8 cellular contexts compared by ENCODE assay signal in genomic region chrX:149940015-149940716, GRCh38. TPM values are rescaled to one million over a fixed set of nuclear protein-coding genes. Genes with fewer than 3 reads are reported as not detected.
DNase-seq lines count a peak whose midpoint lies in the region; ATAC-seq and FAIRE-seq lines count a peak whose summit lies in the region.

No MANE protein-coding gene starts in this region.

- no peaks in the 10 kb centered on the region for H3K36me3 ChIP-seq in KOPT-K1 (ENCODE audit: insufficient read depth, low read length)

- ATAC-seq in GM21825 (IDR thresholded peaks at IDR 0.05; ENCODE audit: unreplicated experiment) (peak; percentile 47), naive B cell (ENCODE audit: low read depth in 2 of 2) (peak; percentile 38 to 43)
- ATAC-seq in stimulated activated effector memory CD8-positive, alpha-beta T cell treated with anti-CD3 and anti-CD28 coated beads, Interleukin-12 subunit alpha, Interleukin-12 subunit beta, amount 100 ng/mL, for 72 hours, result peak; percentile 64

- H3K4me1 Mint-ChIP-seq in activated T-helper 1 cell treated with anti-CD3 and anti-CD28 coated beads, Interleukin-12 subunit alpha, Interleukin-12 subunit beta, Interleukin-2, Interleukin-4 antibody, amounts not matched to agents 30 ng/mL and 10 ng/mL and 1 ng/mL, durations not matched to agents 14 hours and 24 hours and 36 hours (ENCODE audit: low read depth), result no peaks in the 10 kb centered on the region
- peaks cover 5 to 12% (median 10%) of the 10 kb centered on the region in 3 donors for H3K4me1 Mint-ChIP-seq in naive B cell
- H3K4me1 Mint-ChIP-seq in stimulated activated effector memory CD8-positive, alpha-beta T cell treated with anti-CD3 and anti-CD28 coated beads, Interleukin-12 subunit alpha, Interleukin-12 subunit beta, amount 100 ng/mL, for 72 hours, result no peaks in the 10 kb centered on the region

- peak overlapping the region; percentile 84 for H3K27ac Mint-ChIP-seq in activated T-helper 1 cell treated with anti-CD3 and anti-CD28 coated beads, Interleukin-12 subunit alpha, Interleukin-12 subunit beta, Interleukin-2, Interleukin-4 antibody, amounts not matched to agents 30 ng/mL and 10 ng/mL and 1 ng/mL, durations not matched to agents 14 hours and 24 hours and 36 hours
- H3K27ac Mint-ChIP-seq in naive B cell, result peak overlapping the region; percentile 88 to 98 (median 97)
- peak overlapping the region; percentile 88 for H3K27ac Mint-ChIP-seq in stimulated activated effector memory CD8-positive, alpha-beta T cell treated with anti-CD3 and anti-CD28 coated beads, Interleukin-12 subunit alpha, Interleukin-12 subunit beta, amount 100 ng/mL, for 72 hours

- H3K36me3 Mint-ChIP-seq in activated T-helper 1 cell treated with anti-CD3 and anti-CD28 coated beads, Interleukin-12 subunit alpha, Interleukin-12 subunit beta, Interleukin-2, Interleukin-4 antibody, amounts not matched to agents 30 ng/mL and 10 ng/mL and 1 ng/mL, durations not matched to agents 14 hours and 24 hours and 36 hours (ENCODE audit: low read depth), result peaks cover 6% of the 10 kb centered on the region
- H3K36me3 Mint-ChIP-seq in naive B cell, result no peaks in the 10 kb centered on the region
- peaks cover 23% of the 10 kb centered on the region for H3K36me3 Mint-ChIP-seq in stimulated activated effector memory CD8-positive, alpha-beta T cell treated with anti-CD3 and anti-CD28 coated beads, Interleukin-12 subunit alpha, Interleukin-12 subunit beta, amount 100 ng/mL, for 72 hours

- H3K27ac ChIP-seq in KOPT-K1 (ENCODE audit: low read depth, low read length, poor library complexity, severe bottlenecking), result peak overlapping the region; percentile 94

- intact Hi-C loops in activated T-helper 1 cell treated with anti-CD3 and anti-CD28 coated beads, Interleukin-12 subunit alpha, Interleukin-12 subunit beta, Interleukin-2, Interleukin-4 antibody, amounts not matched to agents 30 ng/mL and 10 ng/mL and 1 ng/mL, durations not matched to agents 14 hours and 24 hours and 36 hours (cut with micrococcal nuclease), result loop anchor here (10.0 kb wide), 3 partner anchors 545 to 1045 kb away; partner anchors contain the start of gene HMGB3

- no peaks in the 10 kb centered on the region for H3K9me3 Mint-ChIP-seq in activated T-helper 1 cell treated with anti-CD3 and anti-CD28 coated beads, Interleukin-12 subunit alpha, Interleukin-12 subunit beta, Interleukin-2, Interleukin-4 antibody, amounts not matched to agents 30 ng/mL and 10 ng/mL and 1 ng/mL, durations not matched to agents 14 hours and 24 hours and 36 hours
- no peaks in the 10 kb centered on the region for H3K9me3 Mint-ChIP-seq in naive B cell
- no peaks in the 10 kb centered on the region for H3K9me3 Mint-ChIP-seq in stimulated activated effector memory CD8-positive, alpha-beta T cell treated with anti-CD3 and anti-CD28 coated beads, Interleukin-12 subunit alpha, Interleukin-12 subunit beta, amount 100 ng/mL, for 72 hours

- no peaks in the 10 kb centered on the region for H3K9me3 ChIP-seq in KOPT-K1 (ENCODE audit: insufficient read depth, low read length, poor library complexity, severe bottlenecking)

- DNase-seq in EH (ENCODE audit: low read depth), result peak; percentile 98
- peak; percentile 93 for DNase-seq in RCC 7860 (ENCODE audit: low spot score)
- peak; percentile 86 for DNase-seq in activated T-helper 1 cell treated with anti-CD3 and anti-CD28 coated beads, Interleukin-12 subunit alpha, Interleukin-12 subunit beta, Interleukin-2, Interleukin-4 antibody, amounts not matched to agents 30 ng/mL and 10 ng/mL and 1 ng/mL, durations not matched to agents 14 hours and 24 hours and 36 hours (ENCODE audit: low spot score)
- peak; percentile 99 for DNase-seq in fibroblast of gingiva (ENCODE audit: low read depth)
- peak; percentile 83 for DNase-seq in naive B cell
- peak; percentile 66 to 94 for DNase-seq in stimulated activated effector memory CD8-positive, alpha-beta T cell treated with anti-CD3 and anti-CD28 coated beads, Interleukin-12 subunit alpha, Interleukin-12 subunit beta, amount 100 ng/mL, for 72 hours (ENCODE audit: low spot score in 2 of 2)

- no peaks in the 10 kb centered on the region for H3K27me3 Mint-ChIP-seq in activated T-helper 1 cell treated with anti-CD3 and anti-CD28 coated beads, Interleukin-12 subunit alpha, Interleukin-12 subunit beta, Interleukin-2, Interleukin-4 antibody, amounts not matched to agents 30 ng/mL and 10 ng/mL and 1 ng/mL, durations not matched to agents 14 hours and 24 hours and 36 hours (ENCODE audit: insufficient read depth)
- no peaks in the 10 kb centered on the region for H3K27me3 Mint-ChIP-seq in naive B cell

- H3K4me3 Mint-ChIP-seq in activated T-helper 1 cell treated with anti-CD3 and anti-CD28 coated beads, Interleukin-12 subunit alpha, Interleukin-12 subunit beta, Interleukin-2, Interleukin-4 antibody, amounts not matched to agents 30 ng/mL and 10 ng/mL and 1 ng/mL, durations not matched to agents 14 hours and 24 hours and 36 hours, result peak overlapping the region; percentile 79
- H3K4me3 Mint-ChIP-seq in naive B cell, result peak overlapping the region; percentile 85 to 97 (median 91)
- peak overlapping the region; percentile 85 for H3K4me3 Mint-ChIP-seq in stimulated activated effector memory CD8-positive, alpha-beta T cell treated with anti-CD3 and anti-CD28 coated beads, Interleukin-12 subunit alpha, Interleukin-12 subunit beta, amount 100 ng/mL, for 72 hours

- peak; percentile 97 for FAIRE-seq in RCC 7860 (lab: Jason Lieb, UNC)

RNA-seq across cellular contexts. Expression of gene EOLA2, which starts 1.9 kb away (rescaled TPM):
- 54.2 and 63.3 TPM in 2 replicates for total RNA-seq in activated T-helper 1 cell treated with anti-CD3 and anti-CD28 coated beads, Interleukin-12 subunit alpha, Interleukin-12 subunit beta, Interleukin-2, Interleukin-4 antibody, amounts not matched to agents 30 ng/mL and 10 ng/mL and 1 ng/mL, durations not matched to agents 14 hours and 24 hours and 36 hours
- polyA plus RNA-seq in naive B cell (ENCODE audit: low read depth in 6 of 6), result 10 to 100 TPM; 10.9 to 34.8 (median 24.4) TPM

RNA-seq across cellular contexts. Expression of gene HSFX4, which starts 10.8 kb away (rescaled TPM):
- total RNA-seq in activated T-helper 1 cell treated with anti-CD3 and anti-CD28 coated beads, Interleukin-12 subunit alpha, Interleukin-12 subunit beta, Interleukin-2, Interleukin-4 antibody, amounts not matched to agents 30 ng/mL and 10 ng/mL and 1 ng/mL, durations not matched to agents 14 hours and 24 hours and 36 hours, result not detected in 2 replicates
- polyA plus RNA-seq in naive B cell (ENCODE audit: low read depth in 6 of 6), result not detected

RNA-seq across cellular contexts. Expression of gene MAGEA8, which starts 59.2 kb away (rescaled TPM):
- not detected in 2 replicates for total RNA-seq in activated T-helper 1 cell treated with anti-CD3 and anti-CD28 coated beads, Interleukin-12 subunit alpha, Interleukin-12 subunit beta, Interleukin-2, Interleukin-4 antibody, amounts not matched to agents 30 ng/mL and 10 ng/mL and 1 ng/mL, durations not matched to agents 14 hours and 24 hours and 36 hours
- under 1 TPM in 1 of 6 donors, not detected in 5; 0.16 TPM for polyA plus RNA-seq in naive B cell (ENCODE audit: low read depth in 6 of 6)

Comparison
In these comparisons a context has a peak if more than half of its experiments do, and no peak if none do; other contexts are left out.
1. Peak in every context shown above with its lines: DNase-seq, ATAC-seq and H3K27ac ChIP-seq.